ENCODE assay signal across 14 cellular contexts in genomic region chr20:10792291-10792690, GRCh38.
"Had no signal": no experiment of that assay in that cellular context is flagged by ENCODE, and none has a peak within 500 bp of the region (broad histone marks: within the 10 kb centered on the region; RNA-seq: fewer than 3 reads in every experiment).

No MANE protein-coding gene starts in this region.

- H3K4me1 Mint-ChIP-seq: activated B cell treated with CpG ODN at 0.5 μM for 24 hours; activated CD4-positive, alpha-beta T cell treated with anti-CD3 and anti-CD28 coated beads, Interleukin-2, amount 10 ng/mL, durations not matched to agents 7 days and 5 days; activated naive CD4-positive, alpha-beta T cell treated with anti-CD3 and anti-CD28 coated beads, Interleukin-2, amount 10 ng/mL, durations not matched to agents 7 days and 5 days; stimulated activated memory B cell treated with anti-CD40 and anti-IgM and Interleukin-4, amounts not matched to agents 10 μg/mL and 1 μg/mL and 100 μg/mL, for 72 hours had no signal

- H3K27ac Mint-ChIP-seq: activated B cell treated with CpG ODN at 0.5 μM for 24 hours; activated CD4-positive, alpha-beta T cell treated with anti-CD3 and anti-CD28 coated beads, Interleukin-2, amount 10 ng/mL, durations not matched to agents 7 days and 5 days; activated naive CD4-positive, alpha-beta T cell treated with anti-CD3 and anti-CD28 coated beads, Interleukin-2, amount 10 ng/mL, durations not matched to agents 7 days and 5 days; activated T-helper 2 cell treated with anti-CD3 and anti-CD28 coated beads, Interferon-gamma antibody, Interleukin-2, Interleukin-4, amounts not matched to agents 10 μg/mL and 5 μg/mL and 100 μg/mL, durations not matched to agents 14 hours and 24 hours and 36 hours; stimulated activated memory B cell treated with anti-CD40 and anti-IgM and Interleukin-4, amounts not matched to agents 10 μg/mL and 1 μg/mL and 100 μg/mL, for 72 hours had no signal

- H3K4me3 Mint-ChIP-seq: activated B cell treated with CpG ODN at 0.5 μM for 24 hours; activated CD4-positive, alpha-beta T cell treated with anti-CD3 and anti-CD28 coated beads, Interleukin-2, amount 10 ng/mL, durations not matched to agents 7 days and 5 days; activated naive CD4-positive, alpha-beta T cell treated with anti-CD3 and anti-CD28 coated beads, Interleukin-2, amount 10 ng/mL, durations not matched to agents 7 days and 5 days; stimulated activated memory B cell treated with anti-CD40 and anti-IgM and Interleukin-4, amounts not matched to agents 10 μg/mL and 1 μg/mL and 100 μg/mL, for 72 hours had no signal

- H3K27me3 Mint-ChIP-seq: activated CD4-positive, alpha-beta T cell treated with anti-CD3 and anti-CD28 coated beads, Interleukin-2, amount 10 ng/mL, durations not matched to agents 7 days and 5 days; activated naive CD4-positive, alpha-beta T cell treated with anti-CD3 and anti-CD28 coated beads, Interleukin-2, amount 10 ng/mL, durations not matched to agents 7 days and 5 days; stimulated activated memory B cell treated with anti-CD40 and anti-IgM and Interleukin-4, amounts not matched to agents 10 μg/mL and 1 μg/mL and 100 μg/mL, for 72 hours had no signal

- H3K9me3 Mint-ChIP-seq: activated B cell treated with CpG ODN at 0.5 μM for 24 hours; activated CD4-positive, alpha-beta T cell treated with anti-CD3 and anti-CD28 coated beads, Interleukin-2, amount 10 ng/mL, durations not matched to agents 7 days and 5 days; activated T-helper 2 cell treated with anti-CD3 and anti-CD28 coated beads, Interferon-gamma antibody, Interleukin-2, Interleukin-4, amounts not matched to agents 10 μg/mL and 5 μg/mL and 100 μg/mL, durations not matched to agents 14 hours and 24 hours and 36 hours had no signal

- H3K36me3 Mint-ChIP-seq: activated naive CD4-positive, alpha-beta T cell treated with anti-CD3 and anti-CD28 coated beads, Interleukin-2, amount 10 ng/mL, durations not matched to agents 7 days and 5 days; stimulated activated memory B cell treated with anti-CD40 and anti-IgM and Interleukin-4, amounts not matched to agents 10 μg/mL and 1 μg/mL and 100 μg/mL, for 72 hours had no signal

- DNase-seq: activated B cell treated with CpG ODN at 0.5 μM for 24 hours; activated CD4-positive, alpha-beta T cell treated with anti-CD3 and anti-CD28 coated beads, Interleukin-2, amount 10 ng/mL, durations not matched to agents 7 days and 5 days; activated CD8-positive, alpha-beta memory T cell treated with anti-CD3 and anti-CD28 coated beads for 24 hours; activated naive CD4-positive, alpha-beta T cell treated with anti-CD3 and anti-CD28 coated beads, Interleukin-2, amount 10 ng/mL, durations not matched to agents 7 days and 5 days; activated T-cell treated with anti-CD3 and anti-CD28 coated beads for 4 hours; adrenal gland; colonic mucosa; effector CD4-positive, alpha-beta T cell; left lung; posterior cingulate gyrus; small intestine; stimulated activated CD4-positive, alpha-beta T cell treated with anti-CD3 and anti-CD28 coated beads, Interleukin-1b, Interleukin-23, amount 100 ng/mL, for 48 hours had no signal
